Comparison of ENCODE assay signal across 10 cellular contexts in genomic region chr7:143321734-143322133, GRCh38. TPM values are rescaled to one million over a fixed set of nuclear protein-coding genes. Genes with fewer than 3 reads are reported as not detected.
A peak's percentile ranks its signal among the peaks of the same experiment; 100 is the strongest.
DNase-seq lines count a peak whose midpoint lies in the region; ATAC-seq and TF ChIP-seq lines count a peak whose summit lies in the region.
"Had no signal": no experiment of that assay in that cellular context is flagged by ENCODE, and none has a peak within 500 bp of the region (broad histone marks: within the 10 kb centered on the region; RNA-seq: fewer than 3 reads in every experiment).

No MANE protein-coding gene starts in this region.

- H3K4me3 ChIP-seq in right lobe of liver, result no peak overlapping the region
- no peak overlapping the region for H3K4me3 ChIP-seq in A673 (ENCODE audit: low read depth, low read length, poor library complexity, severe bottlenecking)
- H3K4me3 ChIP-seq: esophagus muscularis mucosa had no signal

- 0 out of 3 replicates have a peak, but pooled peaks have one; percentile 14 for TF ChIP-seq CTCF in GM12872 (IDR thresholded peaks at IDR 0.05; ENCODE audit: insufficient read depth, low read depth, low read length)
- TF ChIP-seq CTCF in right lobe of liver (IDR thresholded peaks at IDR 0.05), result peak; percentile 20 to 43 (median 24)
- no peak for TF ChIP-seq CTCF in A673 (conservative IDR thresholded peaks at IDR 0.05; ENCODE audit: low read depth, low read length)

- H3K9me3 ChIP-seq in right lobe of liver (no peaks in the 10 kb centered on the region), A673 (ENCODE audit: low read depth, low read length, poor library complexity, severe bottlenecking) (no peaks in the 10 kb centered on the region)
- H3K9me3 ChIP-seq: esophagus muscularis mucosa had no signal

- CTCF ChIA-PET in A673 (lab: Charles Lee), result interaction anchor here (0.6 kb wide), 1 partner anchor 22 kb away, joined by 3 read pairs; no protein-coding TSS in a partner anchor

- H3K4me1 ChIP-seq in right lobe of liver, result peaks cover 0 to 28% (median 12%) of the 10 kb centered on the region in 4 donors
- no peaks in the 10 kb centered on the region for H3K4me1 ChIP-seq in A673 (ENCODE audit: insufficient read depth, low read length, poor library complexity, severe bottlenecking)

- H3K27me3 ChIP-seq in right lobe of liver (no peaks in the 10 kb centered on the region), A673 (replicated peaks; ENCODE audit: insufficient read depth, low read depth, low read length, poor library complexity) (no peaks in the 10 kb centered on the region)
- H3K27me3 ChIP-seq: esophagus muscularis mucosa had no signal

- H3K36me3 ChIP-seq in right lobe of liver, result no peaks in the 10 kb centered on the region
- no peaks in the 10 kb centered on the region for H3K36me3 ChIP-seq in A673 (ENCODE audit: insufficient read depth, low read length, poor library complexity, severe bottlenecking)
- H3K36me3 ChIP-seq: esophagus muscularis mucosa had no signal

- H3K27me3 Mint-ChIP-seq in activated T-cell treated with anti-CD3 and anti-CD28 coated beads, Interleukin-2, amount 50 U/mL, for 24 hours, result no peaks in the 10 kb centered on the region

- peak; percentile 33 to 56 (median 46) for ATAC-seq in right lobe of liver

- no peaks in the 10 kb centered on the region for H3K9me3 Mint-ChIP-seq in activated T-cell treated with anti-CD3 and anti-CD28 coated beads, Interleukin-2, amount 50 U/mL, for 24 hours
- H3K9me3 Mint-ChIP-seq: T-helper 1 cell treated with Interleukin-12 subunit alpha and Interleukin-12 subunit beta and Interleukin-4 antibody, amounts not matched to agents 30 μg/mL and 1 μg/mL, for 36 hours had no signal

- H3K4me1 Mint-ChIP-seq in activated T-cell treated with anti-CD3 and anti-CD28 coated beads, Interleukin-2, amount 50 U/mL, for 24 hours (ENCODE audit: low read depth), result peaks cover 7% of the 10 kb centered on the region

- H3K36me3 Mint-ChIP-seq in activated T-cell treated with anti-CD3 and anti-CD28 coated beads, Interleukin-2, amount 50 U/mL, for 24 hours (ENCODE audit: low read depth), result no peaks in the 10 kb centered on the region

- BruUV-seq in A673 (replicated peaks; lab: Mats Ljungman, UMichigan), result no TSS peak

- H3K4me3 Mint-ChIP-seq in activated T-cell treated with anti-CD3 and anti-CD28 coated beads, Interleukin-2, amount 50 U/mL, for 24 hours, result no peak overlapping the region
- H3K4me3 Mint-ChIP-seq: T-helper 1 cell treated with Interleukin-12 subunit alpha and Interleukin-12 subunit beta and Interleukin-4 antibody, amounts not matched to agents 30 μg/mL and 1 μg/mL, for 36 hours had no signal

- H3K27ac ChIP-seq in right lobe of liver, result no peak overlapping the region
- no peak overlapping the region for H3K27ac ChIP-seq in A673 (ENCODE audit: low read depth, low read length, poor library complexity, severe bottlenecking)
- H3K27ac ChIP-seq: esophagus muscularis mucosa had no signal

- TF ChIP-seq POLR2A in right lobe of liver (IDR thresholded peaks at IDR 0.05), result no peak

- H3K27ac Mint-ChIP-seq in activated T-cell treated with anti-CD3 and anti-CD28 coated beads, Interleukin-2, amount 50 U/mL, for 24 hours, result no peak overlapping the region
- H3K27ac Mint-ChIP-seq: T-helper 1 cell treated with Interleukin-12 subunit alpha and Interleukin-12 subunit beta and Interleukin-4 antibody, amounts not matched to agents 30 μg/mL and 1 μg/mL, for 36 hours had no signal

- POLR2A ChIA-PET in A673 (lab: Charles Lee; ENCODE audit: low non-redundant PET), result no interaction called here

- peak; percentile 39 for DNase-seq in UCSD-AML1 (lab: John Stamatoyannopoulos, UW; ENCODE audit: unreplicated experiment)
- DNase-seq in right lobe of liver, result peak; percentile 58 to 63 (median 60)
- no peak for DNase-seq in activated T-cell treated with anti-CD3 and anti-CD28 coated beads, Interleukin-2, amount 50 U/mL, for 24 hours
- DNase-seq in A673 (ENCODE audit: low spot score), result no peak
- no peak for DNase-seq in activated CD8-positive, alpha-beta memory T cell treated with anti-CD3 and anti-CD28 coated beads, Interleukin-2, amount 50 U/mL, for 48 hours
- DNase-seq: GF-D8; stimulated activated CD4-positive, alpha-beta T cell treated with anti-CD3 and anti-CD28 coated beads, Interleukin-1b, Interleukin-23, amount 100 ng/mL, for 48 hours had no signal

- intact Hi-C loops in right lobe of liver (cut with DNase I) (loop anchor here (5.0 to 10.0 kb wide), 2 partner anchors 93 to 96 kb away; no protein-coding TSS in a partner anchor), A673 (cut with micrococcal nuclease; ENCODE audit: unreplicated experiment) (loop anchor here (2.0 kb wide), 1 partner anchor 21 kb away; no protein-coding TSS in a partner anchor)

- 52% methylated on average over 4 of the region's 4 CpGs for WGBS in right lobe of liver (ENCODE audit: insufficient coverage, low coverage, low lambda C conversion rate, missing lambda C conversion rate)

RNA-seq across cellular contexts. Expression of gene CLCN1, which starts 5.8 kb away (rescaled TPM):
- total RNA-seq in right lobe of liver (not detected), A673 (2021) (not detected in 2 replicates)
- total RNA-seq: esophagus muscularis mucosa had no signal

RNA-seq across cellular contexts. Expression of gene CASP2, which starts 33.6 kb away (rescaled TPM):
- total RNA-seq in right lobe of liver, result 1 to 10 TPM; 5.3 to 8.7 (median 6.7) TPM
- total RNA-seq in A673 (2021), result 57.8 and 76.8 TPM in 2 replicates

RNA-seq across cellular contexts. Expression of gene TMEM139, which starts 37.0 kb away (rescaled TPM):
- total RNA-seq in right lobe of liver, result 10 to 100 TPM in 5 of 6 experiments, 1 to 10 TPM in 1; 7.0 to 20.8 (median 14.8) TPM
- not detected in 2 replicates for total RNA-seq in A673 (2021)

RNA-seq across cellular contexts. Expression of gene FAM131B, which starts 40.8 kb away (rescaled TPM):
- under 1 TPM; 0.05 to 0.51 (median 0.14) TPM for total RNA-seq in right lobe of liver
- 1.8 and 1.9 TPM in 2 replicates for total RNA-seq in A673 (2021)

RNA-seq across cellular contexts. Expression of gene GSTK1, which starts 58.5 kb away (rescaled TPM):
- 100 to 1,000 TPM; 209 to 315 (median 257) TPM for total RNA-seq in right lobe of liver
- 43.1 and 50.8 TPM in 2 replicates for total RNA-seq in A673 (2021)

Comparison
In these comparisons a context has a peak if more than half of its experiments do, and no peak if none do; other contexts are left out.
1. DNase-seq: peak in UCSD-AML1 (single experiment) and right lobe of liver (3 of 3); none in activated T-cell treated with anti-CD3 and anti-CD28 coated beads, Interleukin-2, amount 50 U/mL, for 24 hours (single experiment), A673 (single experiment) and activated CD8-positive, alpha-beta memory T cell treated with anti-CD3 and anti-CD28 coated beads, Interleukin-2, amount 50 U/mL, for 48 hours (single experiment).